In genomic region chr16:75485230-75486013, GRCh38 we compare ENCODE assay signal across 12 cellular contexts. TPM values are rescaled to one million over a fixed set of nuclear protein-coding genes. Genes with fewer than 3 reads are reported as not detected.
DNase-seq lines count a peak whose midpoint lies in the region; ATAC-seq and TF ChIP-seq lines count a peak whose summit lies in the region.
"Had no signal": no experiment of that assay in that cellular context is flagged by ENCODE, and none has a peak within 500 bp of the region (broad histone marks: within the 10 kb centered on the region; RNA-seq: fewer than 3 reads in every experiment).

No MANE protein-coding gene starts in this region.

- H2AFZ ChIP-seq in PC-9, result no peak overlapping the region

- intact Hi-C loops in PC-9 (cut with micrococcal nuclease; ENCODE audit: unreplicated experiment), result no loop called here

- peaks cover 20% of the 10 kb centered on the region for H3F3A ChIP-seq in PC-9 (ENCODE audit: insufficient read depth, low read depth)

- TSS peak; percentile 52 for BruUV-seq in PC-9 (replicated peaks; lab: Mats Ljungman, UMichigan)

- no peaks in the 10 kb centered on the region for H3K36me3 ChIP-seq in PC-9 (ENCODE audit: low read depth)

- no peaks in the 10 kb centered on the region for H3K79me2 ChIP-seq in PC-9 (ENCODE audit: low read depth)

- H3K27ac ChIP-seq in PC-9, result peak overlapping the region; percentile 98

- ATAC-seq in GM18907 (IDR thresholded peaks at IDR 0.05; ENCODE audit: unreplicated experiment), result peak; percentile 38
- ATAC-seq in HG02759 (IDR thresholded peaks at IDR 0.05; ENCODE audit: unreplicated experiment), result peak; percentile 37

- DNase-seq in PC-9 (no peak), progenitor cell of endocrine pancreas (ENCODE audit: low spot score, unreplicated experiment) (no peak), DMS53 (lab: John Stamatoyannopoulos, UW) (no peak), epidermal melanocyte (ENCODE audit: insufficient read length, low spot score) (no peak), DMS114 treated with DMSO at 0.1 percent for 48 hours (lab: John Stamatoyannopoulos, UW; ENCODE audit: unreplicated experiment) (no peak)
- DNase-seq: kidney; stimulated activated CD4-positive, alpha-beta T cell treated with anti-CD3 and anti-CD28 coated beads, Interleukin-4, amount 100 ng/mL, for 24 hours had no signal

- peak overlapping the region; percentile 75 for H3K4me2 ChIP-seq in PC-9

- no peak overlapping the region for H3K4me3 Mint-ChIP-seq in progenitor cell of endocrine pancreas (ENCODE audit: low read depth)
- H3K4me3 Mint-ChIP-seq: stimulated activated naive CD8-positive, alpha-beta T cell treated with anti-CD3 and anti-CD28 coated beads, Interleukin-15, Interleukin-2, amounts not matched to agents 100 ng/mL and 50 ng/mL, for 24 hours had no signal

- TF ChIP-seq CTCF in PC-9 (conservative IDR thresholded peaks at IDR 0.05) (no peak), progenitor cell of endocrine pancreas (IDR thresholded peaks at IDR 0.05; ENCODE audit: unreplicated experiment) (no peak)

- H4K20me1 ChIP-seq in PC-9 (ENCODE audit: insufficient read depth), result no peaks in the 10 kb centered on the region

- no peak overlapping the region for H3K4me3 ChIP-seq in PC-9

- CTCF ChIA-PET in PC-9 (lab: Charles Lee), result interaction anchor here (0.5 to 1.4 kb wide), 6 partner anchors 10 to 132 kb away, joined by 3 to 4 read pairs (median 4); partner anchors contain the start of gene CHST6

- peak overlapping the region; percentile 65 for H3K27ac Mint-ChIP-seq in progenitor cell of endocrine pancreas
- H3K27ac Mint-ChIP-seq: stimulated activated naive CD8-positive, alpha-beta T cell treated with anti-CD3 and anti-CD28 coated beads, Interleukin-15, Interleukin-2, amounts not matched to agents 100 ng/mL and 50 ng/mL, for 24 hours had no signal

- no peaks in the 10 kb centered on the region for H3K9me2 ChIP-seq in PC-9 (ENCODE audit: insufficient read depth)

- peaks cover 46% of the 10 kb centered on the region for H3K4me1 ChIP-seq in PC-9 (replicated peaks; ENCODE audit: insufficient read depth)

- no peaks in the 10 kb centered on the region for H3K36me3 Mint-ChIP-seq in progenitor cell of endocrine pancreas (ENCODE audit: insufficient read depth)

- POLR2A ChIA-PET in PC-9 (lab: Charles Lee; ENCODE audit: unreplicated experiment), result no interaction called here

- no peaks in the 10 kb centered on the region for H3K27me3 ChIP-seq in PC-9 (ENCODE audit: insufficient read depth, low read depth)

- H3K9me3 ChIP-seq in PC-9 (ENCODE audit: insufficient read depth, low read depth), result no peaks in the 10 kb centered on the region

- no peaks in the 10 kb centered on the region for H3K27me3 Mint-ChIP-seq in progenitor cell of endocrine pancreas

- H3K4me1 Mint-ChIP-seq in progenitor cell of endocrine pancreas (ENCODE audit: low read depth), result no peaks in the 10 kb centered on the region

- H3K9me3 Mint-ChIP-seq in progenitor cell of endocrine pancreas (ENCODE audit: low read depth), result no peaks in the 10 kb centered on the region
- H3K9me3 Mint-ChIP-seq: stimulated activated naive CD8-positive, alpha-beta T cell treated with anti-CD3 and anti-CD28 coated beads, Interleukin-15, Interleukin-2, amounts not matched to agents 100 ng/mL and 50 ng/mL, for 24 hours had no signal

RNA-seq across cellular contexts. Expression of gene CHST6, which starts 9.8 kb away (rescaled TPM):
- total RNA-seq in PC-9 (2021) (4.8 and 6.8 TPM in 2 replicates), progenitor cell of endocrine pancreas (7.7 and 8.4 TPM in 2 replicates)

RNA-seq across cellular contexts. Expression of gene TMEM170A, which starts 20.9 kb away (rescaled TPM):
- total RNA-seq in PC-9 (2021) (31.4 and 31.7 TPM in 2 replicates), progenitor cell of endocrine pancreas (57.4 and 61.6 TPM in 2 replicates)

RNA-seq across cellular contexts. Expression of gene CHST5, which starts 50.5 kb away (rescaled TPM):
- total RNA-seq in PC-9 (2021), result 0.25 and 1.3 TPM in 2 replicates
- total RNA-seq in progenitor cell of endocrine pancreas, result 0.24 and 0.93 TPM in 2 replicates
- total RNA-seq: bronchial epithelial cell, myocyte had no signal

RNA-seq across cellular contexts. Expression of gene CFDP1, which starts 52.1 kb away (rescaled TPM):
- 52.6 and 55.6 TPM in 2 replicates for total RNA-seq in PC-9 (2021)
- 91.5 and 94.6 TPM in 2 replicates for total RNA-seq in progenitor cell of endocrine pancreas
